ENCODE assay signal across 8 cellular contexts in genomic region chr10:28241766-28242399, GRCh38.
DNase-seq lines count a peak whose midpoint lies in the region; ATAC-seq and TF ChIP-seq lines count a peak whose summit lies in the region.

No MANE protein-coding gene starts in this region.

- WGBS in heart left ventricle, 4 donors, result 12 to 19% (median 14%) methylated on average over 3 of the region's 3 CpGs

- H3K36me3 Mint-ChIP-seq in activated naive CD8-positive, alpha-beta T cell treated with anti-CD3 and anti-CD28 coated beads, Interleukin-2, amount 10 ng/mL, durations not matched to agents 7 days and 5 days, result peaks cover 9% of the 10 kb centered on the region

- H3K27ac ChIP-seq in heart left ventricle, result no peak overlapping the region

- POLR2A ChIA-PET in activated naive CD8-positive, alpha-beta T cell treated with anti-CD3 and anti-CD28 coated beads, Interleukin-2, amount 10 ng/mL, durations not matched to agents 7 days and 5 days (lab: Charles Lee), result no interaction called here

- peak; percentile 78 for ATAC-seq in HG03103 (IDR thresholded peaks at IDR 0.05; ENCODE audit: low read depth, unreplicated experiment)
- peak; percentile 72 for ATAC-seq in activated naive CD8-positive, alpha-beta T cell treated with anti-CD3 and anti-CD28 coated beads, Interleukin-2, amount 10 ng/mL, durations not matched to agents 7 days and 5 days (ENCODE audit: low read depth)
- ATAC-seq in heart left ventricle, result peak; percentile 51 to 76 (median 66)
- no peak for ATAC-seq in GM18520 (IDR thresholded peaks at IDR 0.05; ENCODE audit: unreplicated experiment)

- no peak for TF ChIP-seq POLR2A in heart left ventricle (IDR thresholded peaks at IDR 0.05)

- H3K4me3 Mint-ChIP-seq in activated naive CD8-positive, alpha-beta T cell treated with anti-CD3 and anti-CD28 coated beads, Interleukin-2, amount 10 ng/mL, durations not matched to agents 7 days and 5 days, result no peak overlapping the region

- H3K4me1 ChIP-seq in heart left ventricle, result peaks cover 0 to 9% (median 0%) of the 10 kb centered on the region in 12 donors

- H3K27ac Mint-ChIP-seq in activated naive CD8-positive, alpha-beta T cell treated with anti-CD3 and anti-CD28 coated beads, Interleukin-2, amount 10 ng/mL, durations not matched to agents 7 days and 5 days, result no peak overlapping the region

- peaks cover 0 to 4% (median 0%) of the 10 kb centered on the region in 9 donors for H3K36me3 ChIP-seq in heart left ventricle

- H3K4me3 ChIP-seq in heart left ventricle, result no peak overlapping the region

- no peaks in the 10 kb centered on the region for H3K9me3 Mint-ChIP-seq in activated naive CD8-positive, alpha-beta T cell treated with anti-CD3 and anti-CD28 coated beads, Interleukin-2, amount 10 ng/mL, durations not matched to agents 7 days and 5 days

- intact Hi-C loops in heart left ventricle (cut with DNase I), result loop anchor here (2.0 to 10.0 kb wide), 9 partner anchors 497 to 797 kb away; partner anchors contain the start of gene MKX (in 2 of the 10)

- peak; percentile 86 to 95 (median 92) for TF ChIP-seq CTCF in heart left ventricle (IDR thresholded peaks at IDR 0.05)

- DNase-seq in stimulated activated CD4-positive, alpha-beta T cell treated with anti-CD3 and anti-CD28 coated beads, Interleukin-1b, Interleukin-23, amount 100 ng/mL, for 48 hours, result peak; percentile 25
- DNase-seq in stimulated activated CD4-positive, alpha-beta T cell treated with anti-CD3 and anti-CD28 coated beads, Interleukin-4, amount 100 ng/mL, for 1 hour, result no peak
- DNase-seq in NCI-H82 (lab: John Stamatoyannopoulos, UW), result peak; percentile 79
- DNase-seq in activated naive CD8-positive, alpha-beta T cell treated with anti-CD3 and anti-CD28 coated beads, Interleukin-2, amount 10 ng/mL, durations not matched to agents 7 days and 5 days, result no peak
- no peak for DNase-seq in heart left ventricle
- DNase-seq in renal cortical epithelial cell (ENCODE audit: low read depth), result peak; percentile 60

- no peaks in the 10 kb centered on the region for H3K27me3 Mint-ChIP-seq in activated naive CD8-positive, alpha-beta T cell treated with anti-CD3 and anti-CD28 coated beads, Interleukin-2, amount 10 ng/mL, durations not matched to agents 7 days and 5 days

- H3K27me3 ChIP-seq in heart left ventricle, result no peaks in the 10 kb centered on the region

- H3K4me1 Mint-ChIP-seq in activated naive CD8-positive, alpha-beta T cell treated with anti-CD3 and anti-CD28 coated beads, Interleukin-2, amount 10 ng/mL, durations not matched to agents 7 days and 5 days, result peaks cover 8% of the 10 kb centered on the region

- peaks cover 0 to 5% (median 0%) of the 10 kb centered on the region in 12 donors for H3K9me3 ChIP-seq in heart left ventricle

Comparison
In these comparisons a context has a peak if more than half of its experiments do, and no peak if none do; other contexts are left out.
1. DNase-seq: peak in stimulated activated CD4-positive, alpha-beta T cell treated with anti-CD3 and anti-CD28 coated beads, Interleukin-1b, Interleukin-23, amount 100 ng/mL, for 48 hours (single experiment), NCI-H82 (single experiment) and renal cortical epithelial cell (single experiment); none in stimulated activated CD4-positive, alpha-beta T cell treated with anti-CD3 and anti-CD28 coated beads, Interleukin-4, amount 100 ng/mL, for 1 hour (single experiment), activated naive CD8-positive, alpha-beta T cell treated with anti-CD3 and anti-CD28 coated beads, Interleukin-2, amount 10 ng/mL, durations not matched to agents 7 days and 5 days (single experiment) and heart left ventricle (0 of 5).